14 cellular contexts compared by ENCODE assay signal in genomic region chrX:149916745-149917392, GRCh38. TPM values are rescaled to one million over a fixed set of nuclear protein-coding genes. Genes with fewer than 3 reads are reported as not detected.
DNase-seq lines count a peak whose midpoint lies in the region; ATAC-seq, FAIRE-seq and TF ChIP-seq lines count a peak whose summit lies in the region.
"Had no signal": no experiment of that assay in that cellular context is flagged by ENCODE, and none has a peak within 500 bp of the region (broad histone marks: within the 10 kb centered on the region; RNA-seq: fewer than 3 reads in every experiment).

No MANE protein-coding gene starts in this region.

- peak; percentile 60 for ATAC-seq in GM18508 (IDR thresholded peaks at IDR 0.05; ENCODE audit: insufficient read depth, unreplicated experiment)
- peak; percentile 81 for ATAC-seq in GM21390 (IDR thresholded peaks at IDR 0.05; ENCODE audit: unreplicated experiment)
- ATAC-seq in HG03354 (IDR thresholded peaks at IDR 0.05; ENCODE audit: poor library complexity, severe bottlenecking, unreplicated experiment), result peak; percentile 71

- no peak for TF ChIP-seq CTCF in bronchial epithelial cell (IDR thresholded peaks at IDR 0.05; ENCODE audit: insufficient read depth, low read length, severe bottlenecking)

- FAIRE-seq in bronchial epithelial cell (lab: Jason Lieb, UNC), result peak; percentile 43

- no peaks in the 10 kb centered on the region for H3K36me3 ChIP-seq in bronchial epithelial cell (ENCODE audit: control insufficient read depth, insufficient read depth, low read length)
- H3K36me3 ChIP-seq: breast epithelium, SJCRH30, vagina had no signal

- H3K27me3 ChIP-seq in bronchial epithelial cell (ENCODE audit: control insufficient read depth, insufficient read depth, low read length), result no peaks in the 10 kb centered on the region
- H3K27me3 ChIP-seq: breast epithelium, SJCRH30, vagina had no signal

- H3K4me3 ChIP-seq in bronchial epithelial cell (ENCODE audit: low read depth, low read length), result no peak overlapping the region
- H3K4me3 ChIP-seq: breast epithelium, SJCRH30, vagina had no signal

- DNase-seq in bronchial epithelial cell (ENCODE audit: low read depth) (no peak), SKM-1 (lab: John Stamatoyannopoulos, UW; ENCODE audit: unreplicated experiment) (no peak), COLO668 (lab: John Stamatoyannopoulos, UW; ENCODE audit: unreplicated experiment) (no peak), NCI-H1105 treated with DMSO at 0.1 percent for 48 hours (lab: John Stamatoyannopoulos, UW) (no peak)
- DNase-seq in stimulated activated CD4-positive, alpha-beta T cell treated with anti-CD3 and anti-CD28 coated beads, Interleukin-4, amount 100 ng/mL, for 4 hours, result no peak
- DNase-seq: Calu3, SJCRH30 had no signal

RNA-seq across cellular contexts. Expression of gene HSFX4, which starts 12.5 kb away (rescaled TPM):
- not detected in 2 replicates for total RNA-seq in bronchial epithelial cell
- total RNA-seq: breast epithelium, Calu3, liver, pulmonary artery endothelial cell, SJCRH30, vagina had no signal

RNA-seq across cellular contexts. Expression of gene EOLA2, which starts 21.4 kb away (rescaled TPM):
- total RNA-seq in bronchial epithelial cell, result 21.9 and 38.0 TPM in 2 replicates

RNA-seq across cellular contexts. Expression of gene MAGEA8, which starts 35.9 kb away (rescaled TPM):
- total RNA-seq in bronchial epithelial cell, result not detected in 2 replicates
- total RNA-seq: breast epithelium, Calu3, liver, pulmonary artery endothelial cell, SJCRH30, vagina had no signal
